In the genomic region with DNA sequence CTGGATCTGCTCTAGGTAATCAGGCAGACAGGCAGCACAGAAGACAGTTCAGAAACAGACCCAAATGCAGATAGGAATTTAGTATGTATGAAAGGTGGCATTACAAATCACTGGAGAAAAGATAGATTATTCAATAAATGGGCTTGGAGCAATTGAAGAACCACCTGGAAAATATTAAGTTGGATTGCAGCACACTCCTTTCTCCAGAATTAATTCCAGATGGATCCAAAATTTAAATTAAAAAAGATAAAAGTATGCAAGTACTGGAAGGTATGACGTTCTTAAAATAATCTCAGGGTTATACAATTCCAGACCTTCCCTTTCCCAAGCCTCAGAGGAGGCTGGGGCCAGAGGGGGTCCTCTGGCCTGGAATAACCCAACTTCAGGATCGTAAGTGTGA, we compare ENCODE assay signal across 16 cellular contexts. TPM values are rescaled to one million over a fixed set of nuclear protein-coding genes. Genes with fewer than 3 reads are reported as not detected.
DNase-seq lines count a peak whose midpoint lies in the region; ATAC-seq and TF ChIP-seq lines count a peak whose summit lies in the region.
"Had no signal": no experiment of that assay in that cellular context is flagged by ENCODE, and none has a peak within 500 bp of the region (broad histone marks: within the 10 kb centered on the region; RNA-seq: fewer than 3 reads in every experiment).

No MANE protein-coding gene starts in this region.

- DNase-seq in AG20443 (ENCODE audit: low spot score), result peak; percentile 36
- no peak for DNase-seq in SK-N-SH
- DNase-seq in fibroblast of mammary gland (ENCODE audit: low read depth), result peak; percentile 82
- DNase-seq in sigmoid colon, result no peak
- no peak for DNase-seq in activated CD8-positive, alpha-beta memory T cell treated with anti-CD3 and anti-CD28 coated beads, Interleukin-2, amount 10 ng/mL, durations not matched to agents 7 days and 5 days
- no peak for DNase-seq in A172 (ENCODE audit: low spot score)
- DNase-seq in stimulated activated effector memory CD8-positive, alpha-beta T cell treated with anti-CD3 and anti-CD28 coated beads, Interleukin-12 subunit alpha, Interleukin-12 subunit beta, amount 100 ng/mL, for 72 hours (ENCODE audit: low spot score in 2 of 2), result no peak
- DNase-seq: activated naive CD4-positive, alpha-beta T cell treated with anti-CD3 and anti-CD28 coated beads for 36 hours; Caco-2; head of caudate nucleus; islet precursor cell; NCI-H2107; NCI-H526; nephron progenitor cell; retina had no signal

- H3K4me3 ChIP-seq in SK-N-SH (ENCODE audit: low read depth in 2 of 2, low read length in 1 of 2) (no peak overlapping the region), fibroblast of mammary gland (ENCODE audit: control insufficient read depth, low read depth, low read length) (no peak overlapping the region), sigmoid colon (no peak overlapping the region)

- peak overlapping the region; percentile 59; the same call in 1 of the 2 replicates for H3K4me2 ChIP-seq in SK-N-SH

- no peak for TF ChIP-seq POLR2A in sigmoid colon (IDR thresholded peaks at IDR 0.05)

- H3F3A ChIP-seq in SK-N-SH (replicated peaks; ENCODE audit: insufficient read depth), result peaks cover 24% of the 10 kb centered on the region

- no peak for TF ChIP-seq CTCF in SK-N-SH (IDR thresholded peaks at IDR 0.05)
- TF ChIP-seq CTCF in fibroblast of mammary gland (conservative IDR thresholded peaks at IDR 0.05; ENCODE audit: control insufficient read depth, insufficient read depth, low read depth, low read length), result no peak
- no peak for TF ChIP-seq CTCF in sigmoid colon (IDR thresholded peaks at IDR 0.05)

- H3K27me3 ChIP-seq in SK-N-SH (ENCODE audit: insufficient read depth), result no peaks in the 10 kb centered on the region
- no peaks in the 10 kb centered on the region for H3K27me3 ChIP-seq in sigmoid colon

- H3K27ac Mint-ChIP-seq in activated CD8-positive, alpha-beta memory T cell treated with anti-CD3 and anti-CD28 coated beads, Interleukin-2, amount 10 ng/mL, durations not matched to agents 7 days and 5 days, result no peak overlapping the region
- no peak overlapping the region for H3K27ac Mint-ChIP-seq in stimulated activated effector memory CD8-positive, alpha-beta T cell treated with anti-CD3 and anti-CD28 coated beads, Interleukin-12 subunit alpha, Interleukin-12 subunit beta, amount 100 ng/mL, for 72 hours
- H3K27ac Mint-ChIP-seq: activated naive CD4-positive, alpha-beta T cell treated with anti-CD3 and anti-CD28 coated beads for 36 hours; nephron progenitor cell had no signal

- intact Hi-C loops in sigmoid colon (cut with DNase I), result loop anchor here (5.0 kb wide), 1 partner anchor 86 kb away; a partner anchor contains a TSS

- no peaks in the 10 kb centered on the region for H3K9me3 ChIP-seq in SK-N-SH
- H3K9me3 ChIP-seq in sigmoid colon, result no peaks in the 10 kb centered on the region
- H3K9me3 ChIP-seq: Caco-2 had no signal

- peaks cover 29% of the 10 kb centered on the region for H3K27me3 Mint-ChIP-seq in activated CD8-positive, alpha-beta memory T cell treated with anti-CD3 and anti-CD28 coated beads, Interleukin-2, amount 10 ng/mL, durations not matched to agents 7 days and 5 days

- no peaks in the 10 kb centered on the region for H3K9me3 Mint-ChIP-seq in activated CD8-positive, alpha-beta memory T cell treated with anti-CD3 and anti-CD28 coated beads, Interleukin-2, amount 10 ng/mL, durations not matched to agents 7 days and 5 days (ENCODE audit: low read depth)
- H3K9me3 Mint-ChIP-seq in stimulated activated effector memory CD8-positive, alpha-beta T cell treated with anti-CD3 and anti-CD28 coated beads, Interleukin-12 subunit alpha, Interleukin-12 subunit beta, amount 100 ng/mL, for 72 hours, result no peaks in the 10 kb centered on the region
- H3K9me3 Mint-ChIP-seq: activated naive CD4-positive, alpha-beta T cell treated with anti-CD3 and anti-CD28 coated beads for 36 hours; nephron progenitor cell had no signal

- H3K79me2 ChIP-seq in SK-N-SH (ENCODE audit: insufficient read depth), result peaks cover 97% of the 10 kb centered on the region

- TF ChIP-seq EP300 in SK-N-SH (IDR thresholded peaks at IDR 0.05; ENCODE audit: borderline replicate concordance in 1 of 2, low read depth in 1 of 2, low read length in 1 of 2), result peak; percentile 39 to 68; a peak in 3 of 4 replicates
- TF ChIP-seq EP300 in sigmoid colon (IDR thresholded peaks at IDR 0.05), result no peak

- CTCF ChIA-PET in SK-N-SH (lab: Yijun Ruan, JAX), result interaction anchor here (1.6 kb wide), 1 partner anchor 21 kb away, joined by 9 read pairs; no protein-coding TSS in a partner anchor
- CTCF ChIA-PET in activated CD8-positive, alpha-beta memory T cell treated with anti-CD3 and anti-CD28 coated beads, Interleukin-2, amount 10 ng/mL, durations not matched to agents 7 days and 5 days (lab: Charles Lee), result no interaction called here

- ATAC-seq in activated CD8-positive, alpha-beta memory T cell treated with anti-CD3 and anti-CD28 coated beads, Interleukin-2, amount 10 ng/mL, durations not matched to agents 7 days and 5 days, result no peak
- no peak for ATAC-seq in stimulated activated effector memory CD8-positive, alpha-beta T cell treated with anti-CD3 and anti-CD28 coated beads, Interleukin-12 subunit alpha, Interleukin-12 subunit beta, amount 100 ng/mL, for 72 hours
- no peak for ATAC-seq in HG02973 (IDR thresholded peaks at IDR 0.05; ENCODE audit: unreplicated experiment)

- POLR2A ChIA-PET in SK-N-SH (lab: Yijun Ruan, JAX), result no interaction called here

- no peak for TF ChIP-seq RAD21 in SK-N-SH (IDR thresholded peaks at IDR 0.05; ENCODE audit: low read length)

- no peaks in the 10 kb centered on the region for H3K36me3 Mint-ChIP-seq in activated CD8-positive, alpha-beta memory T cell treated with anti-CD3 and anti-CD28 coated beads, Interleukin-2, amount 10 ng/mL, durations not matched to agents 7 days and 5 days
- no peaks in the 10 kb centered on the region for H3K36me3 Mint-ChIP-seq in stimulated activated effector memory CD8-positive, alpha-beta T cell treated with anti-CD3 and anti-CD28 coated beads, Interleukin-12 subunit alpha, Interleukin-12 subunit beta, amount 100 ng/mL, for 72 hours

- no peaks in the 10 kb centered on the region; the same call in 1 of the 2 replicates for H4K20me1 ChIP-seq in SK-N-SH (ENCODE audit: insufficient read depth)

- WGBS in SK-N-SH (ENCODE audit: low lambda C conversion rate), result 17% methylated on average over 2 of the region's 2 CpGs
- WGBS in sigmoid colon, 2 donors, result 75 to 83% methylated on average over 2 of the region's 2 CpGs

- no peaks in the 10 kb centered on the region for H3K4me1 Mint-ChIP-seq in activated CD8-positive, alpha-beta memory T cell treated with anti-CD3 and anti-CD28 coated beads, Interleukin-2, amount 10 ng/mL, durations not matched to agents 7 days and 5 days
- H3K4me1 Mint-ChIP-seq in stimulated activated effector memory CD8-positive, alpha-beta T cell treated with anti-CD3 and anti-CD28 coated beads, Interleukin-12 subunit alpha, Interleukin-12 subunit beta, amount 100 ng/mL, for 72 hours, result no peaks in the 10 kb centered on the region

- no peak overlapping the region for H3K4me3 Mint-ChIP-seq in activated CD8-positive, alpha-beta memory T cell treated with anti-CD3 and anti-CD28 coated beads, Interleukin-2, amount 10 ng/mL, durations not matched to agents 7 days and 5 days
- H3K4me3 Mint-ChIP-seq in stimulated activated effector memory CD8-positive, alpha-beta T cell treated with anti-CD3 and anti-CD28 coated beads, Interleukin-12 subunit alpha, Interleukin-12 subunit beta, amount 100 ng/mL, for 72 hours, result no peak overlapping the region
- H3K4me3 Mint-ChIP-seq: activated naive CD4-positive, alpha-beta T cell treated with anti-CD3 and anti-CD28 coated beads for 36 hours; nephron progenitor cell had no signal

- no peak overlapping the region; the same call in 1 of the 2 replicates for H3K9ac ChIP-seq in SK-N-SH

- H3K4me1 ChIP-seq in SK-N-SH (ENCODE audit: control insufficient read depth in 1 of 2, insufficient read depth in 2 of 2, low read depth in 1 of 2, low read length in 1 of 2) (peaks cover 14 to 20% of the 10 kb centered on the region in 2 experiments), sigmoid colon (peaks cover 0 to 29% (median 24%) of the 10 kb centered on the region in 4 donors)
- H3K4me1 ChIP-seq: Caco-2 had no signal

- H3K36me3 ChIP-seq in SK-N-SH (replicated peaks in 1 of 2; ENCODE audit: control insufficient read depth in 1 of 2, insufficient read depth in 2 of 2, low read length in 1 of 2), result no peaks in the 10 kb centered on the region
- H3K36me3 ChIP-seq in sigmoid colon, result no peaks in the 10 kb centered on the region

- peak overlapping the region; percentile 69 to 87 for H3K27ac ChIP-seq in SK-N-SH (ENCODE audit: low read depth in 2 of 2, low read length in 1 of 2)
- H3K27ac ChIP-seq in sigmoid colon, result peak overlapping the region; percentile 54 to 77 (median 69)

- H2AFZ ChIP-seq in SK-N-SH (ENCODE audit: low read depth), result no peak overlapping the region

- no peaks in the 10 kb centered on the region for H3K9me2 ChIP-seq in SK-N-SH

TF ChIP-seq in SK-N-SH, 30 proteins besides CTCF, POLR2A, EP300 and RAD21 (continues in another document):
- TF ChIP-seq TCF12 (IDR thresholded peaks at IDR 0.05), result peak; percentile 93
- 0 out of 2 replicates have a peak, but pooled peaks have one; percentile 8 for TF ChIP-seq NFIC (IDR thresholded peaks at IDR 0.05; ENCODE audit: borderline replicate concordance)
- TF ChIP-seq CHD2 (IDR thresholded peaks at IDR 0.05; ENCODE audit: low read length, partially characterized antibody), result peak; percentile 8
- TF ChIP-seq, protein P1, sequence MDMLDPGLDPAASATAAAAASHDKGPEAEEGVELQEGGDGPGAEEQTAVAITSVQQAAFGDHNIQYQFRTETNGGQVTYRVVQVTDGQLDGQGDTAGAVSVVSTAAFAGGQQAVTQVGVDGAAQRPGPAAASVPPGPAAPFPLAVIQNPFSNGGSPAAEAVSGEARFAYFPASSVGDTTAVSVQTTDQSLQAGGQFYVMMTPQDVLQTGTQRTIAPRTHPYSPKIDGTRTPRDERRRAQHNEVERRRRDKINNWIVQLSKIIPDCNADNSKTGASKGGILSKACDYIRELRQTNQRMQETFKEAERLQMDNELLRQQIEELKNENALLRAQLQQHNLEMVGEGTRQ (IDR thresholded peaks at IDR 0.05; ENCODE audit: borderline replicate concordance, low read depth, low read length), result no peak
- TF ChIP-seq POLR2AphosphoS5 (IDR thresholded peaks at IDR 0.05; ENCODE audit: low read depth, low read length), result peak; percentile 51; the same call in 1 of the 2 replicates
- no peak for TF ChIP-seq RCOR1 (IDR thresholded peaks at IDR 0.05; ENCODE audit: low read length)
- TF ChIP-seq FOXJ3 (CRISPR knock-in tag; IDR thresholded peaks at IDR 0.05), result no peak

RNA-seq across cellular contexts. Expression of a gene that starts 32.5 kb away (rescaled TPM):
- polyA plus RNA-seq in SK-N-SH (2012; rRNA removed) (6.2 and 7.7 TPM in 2 replicates), sigmoid colon (1 to 10 TPM; 1.8 to 8.3 (median 2.8) TPM)
- polyA plus RNA-seq in SK-N-SH (2012; cell fraction: cytosol; rRNA removed), result 6.9 and 7.3 TPM in 2 replicates
- 3.6 and 7.6 TPM in 2 replicates for polyA plus RNA-seq in SK-N-SH (2012; cell fraction: nucleus; rRNA removed)
- 10 to 100 TPM in 1 of 4 donors, 1 to 10 TPM in 3; 3.9 to 57.3 (median 4.6) TPM for total RNA-seq in sigmoid colon
- under 1 TPM; 0.15 to 0.16 TPM for total RNA-seq in activated CD8-positive, alpha-beta memory T cell treated with anti-CD3 and anti-CD28 coated beads, Interleukin-2, amount 10 ng/mL, durations not matched to agents 7 days and 5 days
- total RNA-seq in A172 (2014; rRNA removed; shearing (Covaris generic)), result 11.3 and 12.7 TPM in 2 replicates

Comparison
In these comparisons a context has a peak if more than half of its experiments do, and no peak if none do; other contexts are left out.
1. DNase-seq: peak in AG20443 (single experiment) and fibroblast of mammary gland (single experiment); none in SK-N-SH (single experiment), sigmoid colon (single experiment), activated CD8-positive, alpha-beta memory T cell treated with anti-CD3 and anti-CD28 coated beads, Interleukin-2, amount 10 ng/mL, durations not matched to agents 7 days and 5 days (single experiment), A172 (single experiment) and stimulated activated effector memory CD8-positive, alpha-beta T cell treated with anti-CD3 and anti-CD28 coated beads, Interleukin-12 subunit alpha, Interleukin-12 subunit beta, amount 100 ng/mL, for 72 hours (0 of 2).
2. RNA of a gene that starts 32.5 kb away (total RNA-seq): 11.3 to 12.7 TPM in A172 and 3.9 to 57.3 TPM in sigmoid colon; 0.15 to 0.16 TPM in activated CD8-positive, alpha-beta memory T cell treated with anti-CD3 and anti-CD28 coated beads, Interleukin-2, amount 10 ng/mL, durations not matched to agents 7 days and 5 days; every median in the first group is over 4 times any median in the second.